ENCODE assay signal across 28 cellular contexts in the genomic region with DNA sequence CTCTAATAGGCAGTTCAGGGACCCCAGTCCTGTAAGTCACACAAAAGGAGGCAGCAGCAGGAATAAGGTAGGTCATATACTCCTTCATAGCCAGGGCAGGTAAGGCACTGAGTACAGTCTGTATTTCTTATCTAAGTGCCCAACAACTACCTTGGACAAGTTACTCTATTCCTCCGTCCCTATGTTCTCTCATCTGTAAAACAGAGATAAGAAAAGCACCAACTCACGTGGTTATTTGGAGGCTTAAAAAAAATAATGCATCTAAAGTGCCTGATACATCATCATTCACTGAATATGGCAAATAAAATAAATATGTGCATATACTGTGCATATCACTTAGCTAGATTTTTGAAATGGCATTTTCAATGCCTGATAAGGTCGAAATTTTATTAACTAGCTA.
"Had no signal": no experiment of that assay in that cellular context is flagged by ENCODE, and none has a peak within 500 bp of the region (broad histone marks: within the 10 kb centered on the region; RNA-seq: fewer than 3 reads in every experiment).

No MANE protein-coding gene starts in this region.

- ATAC-seq: activated CD4-positive, alpha-beta T cell treated with anti-CD3 and anti-CD28 coated beads for 36 hours; activated CD8-positive, alpha-beta memory T cell treated with anti-CD3 and anti-CD28 coated beads, Interleukin-2, amount 10 ng/mL, durations not matched to agents 7 days and 5 days; activated CD8-positive, alpha-beta T cell treated with anti-CD3 and anti-CD28 coated beads, Interleukin-2, amount 10 ng/mL, durations not matched to agents 7 days and 5 days; activated naive CD8-positive, alpha-beta T cell treated with anti-CD3 and anti-CD28 coated beads, Interleukin-2, amount 50 U/mL, for 24 hours; body of pancreas; esophagus mucosa; T-helper 17 cell had no signal

- DNase-seq: activated CD4-positive, alpha-beta memory T cell treated with anti-CD3 and anti-CD28 coated beads for 36 hours; activated CD4-positive, alpha-beta T cell treated with anti-CD3 and anti-CD28 coated beads for 36 hours; activated CD4-positive, alpha-beta T cell treated with anti-CD3 and anti-CD28 coated beads, Interleukin-2, amount 10 ng/mL, durations not matched to agents 24 days and 14 days; activated CD4-positive, CD25-positive, alpha-beta regulatory T cell; activated CD4-positive, CD25-positive, alpha-beta regulatory T cell treated with anti-CD3 and anti-CD28 coated beads, Interleukin-2, amount 50 U/mL, for 72 hours; activated CD8-positive, alpha-beta memory T cell treated with anti-CD3 and anti-CD28 coated beads, Interleukin-2, amount 10 ng/mL, durations not matched to agents 7 days and 5 days; activated CD8-positive, alpha-beta memory T cell treated with anti-CD3 and anti-CD28 coated beads, Interleukin-2, amount 50 U/mL, for 4 hours; activated CD8-positive, alpha-beta T cell treated with anti-CD3 and anti-CD28 coated beads, Interleukin-2, amount 10 ng/mL, durations not matched to agents 7 days and 5 days; activated effector memory CD4-positive, alpha-beta T cell treated with anti-CD3 and anti-CD28 coated beads, Interleukin-2, amount 50 U/mL, for 16 hours; activated naive CD4-positive, alpha-beta T cell treated with anti-CD3 and anti-CD28 coated beads for 36 hours; activated naive CD8-positive, alpha-beta T cell treated with anti-CD3 and anti-CD28 coated beads for 36 hours; activated naive CD8-positive, alpha-beta T cell treated with anti-CD3 and anti-CD28 coated beads, Interleukin-2, amount 50 U/mL, for 24 hours; activated T-cell treated with anti-CD3 and anti-CD28 coated beads, Interleukin-2, amount 50 U/mL, for 1 hour; activated T-cell treated with anti-CD3 and anti-CD28 coated beads, Interleukin-2, amount 50 U/mL, for 48 hours; adrenal gland; amygdala; aorta; body of pancreas; caudate nucleus; cortex of kidney; dermis blood vessel endothelial cell; effector CD8-positive, alpha-beta T cell; foreskin fibroblast; head of caudate nucleus; T-helper 1 cell; T-helper 17 cell; T1000 had no signal
